ENCODE assay signal across 8 cellular contexts in genomic region chr16:88940196-88941050, GRCh38. TPM values are rescaled to one million over a fixed set of nuclear protein-coding genes. Genes with fewer than 3 reads are reported as not detected.
A peak's percentile ranks its signal among the peaks of the same experiment; 100 is the strongest.
DNase-seq lines count a peak whose midpoint lies in the region; ATAC-seq and TF ChIP-seq lines count a peak whose summit lies in the region.

No MANE protein-coding gene starts in this region.

- POLR2A ChIA-PET in A673 (lab: Charles Lee; ENCODE audit: low non-redundant PET): no interaction called here
- POLR2A ChIA-PET in HEK293T (lab: Yijun Ruan, JAX): no interaction called here

- peak overlapping the region; percentile 62 to 82 (median 78) for H3K4me3 Mint-ChIP-seq in brain

- H3K27me3 Mint-ChIP-seq in brain: peaks cover 2% of the 10 kb centered on the region

- peaks cover 0 to 4% (median 0%) of the 10 kb centered on the region in 5 experiments for H3K9me3 Mint-ChIP-seq in brain

- no peaks in the 10 kb centered on the region for H3K36me3 ChIP-seq in A673 (ENCODE audit: insufficient read depth, low read length, poor library complexity, severe bottlenecking)

- ATAC-seq in GM21381 (IDR thresholded peaks at IDR 0.05; ENCODE audit: unreplicated experiment): peak; percentile 7

- peak overlapping the region; percentile 54 for H3K4me3 ChIP-seq in A673 (ENCODE audit: low read depth, low read length, poor library complexity, severe bottlenecking)

- no peaks in the 10 kb centered on the region for H3K9me3 ChIP-seq in A673 (ENCODE audit: low read depth, low read length, poor library complexity, severe bottlenecking)

- DNase-seq in A673 (ENCODE audit: low spot score) (no peak), middle frontal gyrus (ENCODE audit: extremely low spot score, low spot score) (peak; percentile 11), islet precursor cell (no peak), SKM-1 treated with dmso at 0.1 percent for 144 hours (lab: John Stamatoyannopoulos, UW; ENCODE audit: unreplicated experiment) (no peak), HCEC 1CT (no peak), HEK293T (ENCODE audit: extremely low spot score) (no peak)

- CTCF ChIA-PET in A673 (lab: Charles Lee): interaction anchor here (0.6 to 0.7 kb wide), 2 partner anchors 12 to 454 kb away, joined by 3 to 6 read pairs; no protein-coding TSS in a partner anchor
- CTCF ChIA-PET in HEK293T (lab: Yijun Ruan, JAX): no interaction called here

- no peaks in the 10 kb centered on the region for H3K36me3 Mint-ChIP-seq in brain

- H3K27ac ChIP-seq in A673 (ENCODE audit: low read depth, low read length, poor library complexity, severe bottlenecking): no peak overlapping the region

- intact Hi-C loops in A673 (cut with micrococcal nuclease; ENCODE audit: unreplicated experiment): loop anchor here (10.0 kb wide), 1 partner anchor 274 kb away; the partner anchor contains the start of gene ZNF778

- peaks cover 37% of the 10 kb centered on the region for H3K27me3 ChIP-seq in A673 (replicated peaks; ENCODE audit: insufficient read depth, low read depth, low read length, poor library complexity)

- peak overlapping the region in 1 of 5 experiments; percentile 78 for H3K27ac Mint-ChIP-seq in brain

- TF ChIP-seq CTCF in A673 (conservative IDR thresholded peaks at IDR 0.05; ENCODE audit: low read depth, low read length) (no peak), brain (conservative IDR thresholded peaks at IDR 0.05) (no peak)

- H3K4me1 ChIP-seq in A673 (ENCODE audit: insufficient read depth, low read length, poor library complexity, severe bottlenecking): peaks cover 17% of the 10 kb centered on the region

- BruUV-seq in A673 (replicated peaks; lab: Mats Ljungman, UMichigan): no TSS peak

- H3K4me1 Mint-ChIP-seq in brain: peaks cover 28% of the 10 kb centered on the region

TF ChIP-seq in HEK293T, 16 proteins besides CTCF, POLR2A, EP300 and RAD21:
- TF ChIP-seq SP1 (IDR thresholded peaks at IDR 0.05) (no peak), FOXK2 (IDR thresholded peaks at IDR 0.05) (no peak), L3MBTL2 (conservative IDR thresholded peaks at IDR 0.05) (no peak), FOXM1 (IDR thresholded peaks at IDR 0.05; ENCODE audit: borderline replicate concordance) (no peak), TARDBP (IDR thresholded peaks at IDR 0.05) (no peak), LEF1 (IDR thresholded peaks at IDR 0.05; ENCODE audit: borderline replicate concordance) (no peak), ARNT (IDR thresholded peaks at IDR 0.05) (no peak), HDGF (IDR thresholded peaks at IDR 0.05; ENCODE audit: borderline replicate concordance) (no peak), BHLHE40 (IDR thresholded peaks at IDR 0.05; ENCODE audit: borderline replicate concordance) (no peak), ZNF384 (IDR thresholded peaks at IDR 0.05) (no peak), FOXA1 (IDR thresholded peaks at IDR 0.05) (no peak), NFRKB (IDR thresholded peaks at IDR 0.05) (no peak), SUZ12 (IDR thresholded peaks at IDR 0.05) (no peak), ELF4 (IDR thresholded peaks at IDR 0.05) (no peak), CTBP1 (IDR thresholded peaks at IDR 0.05; ENCODE audit: borderline replicate concordance) (no peak), PKNOX1 (IDR thresholded peaks at IDR 0.05) (no peak)

RNA-seq across cellular contexts. Expression of gene CBFA2T3, which starts 36.6 kb away (rescaled TPM):
- total RNA-seq in A673 (2021): 1.7 and 2.2 TPM in 2 replicates
- polyA plus RNA-seq in brain (ENCODE audit: insufficient read depth, low read depth, low replicate concordance): 17.6 TPM
